In genomic region chr1:194155962-194156361, GRCh38 we compare ENCODE assay signal across 27 cellular contexts.
"Had no signal": no experiment of that assay in that cellular context is flagged by ENCODE, and none has a peak within 500 bp of the region (broad histone marks: within the 10 kb centered on the region; RNA-seq: fewer than 3 reads in every experiment).

No MANE protein-coding gene starts in this region.

- H3K4me3 ChIP-seq: adrenal gland, ascending aorta, breast epithelium, cardiac muscle cell, coronary artery, dorsolateral prefrontal cortex had no signal

- H3K27ac ChIP-seq: adrenal gland, ascending aorta, breast epithelium, cardiac muscle cell, coronary artery, dorsolateral prefrontal cortex had no signal

- H3K4me1 ChIP-seq: adrenal gland, ascending aorta, breast epithelium had no signal

- ATAC-seq: activated CD4-positive, alpha-beta T cell treated with anti-CD3 and anti-CD28 coated beads for 36 hours; activated CD8-positive, alpha-beta memory T cell treated with anti-CD3 and anti-CD28 coated beads, Interleukin-2, amount 10 ng/mL, durations not matched to agents 7 days and 5 days; activated CD8-positive, alpha-beta T cell treated with anti-CD3 and anti-CD28 coated beads, Interleukin-2, amount 10 ng/mL, durations not matched to agents 7 days and 5 days; activated naive CD8-positive, alpha-beta T cell treated with anti-CD3 and anti-CD28 coated beads, Interleukin-2, amount 50 U/mL, for 24 hours; esophagus mucosa had no signal

- H3K27me3 ChIP-seq: adrenal gland, ascending aorta, breast epithelium, cardiac muscle cell, dorsolateral prefrontal cortex had no signal

- H3K36me3 ChIP-seq: adrenal gland, ascending aorta, breast epithelium, cardiac muscle cell had no signal

- DNase-seq: activated CD4-positive, alpha-beta memory T cell treated with anti-CD3 and anti-CD28 coated beads for 36 hours; activated CD4-positive, alpha-beta T cell treated with anti-CD3 and anti-CD28 coated beads for 36 hours; activated CD4-positive, alpha-beta T cell treated with anti-CD3 and anti-CD28 coated beads, Interleukin-2, amount 10 ng/mL, durations not matched to agents 24 days and 14 days; activated CD4-positive, CD25-positive, alpha-beta regulatory T cell; activated CD4-positive, CD25-positive, alpha-beta regulatory T cell treated with anti-CD3 and anti-CD28 coated beads, Interleukin-2, amount 50 U/mL, for 72 hours; activated CD8-positive, alpha-beta memory T cell treated with anti-CD3 and anti-CD28 coated beads, Interleukin-2, amount 10 ng/mL, durations not matched to agents 7 days and 5 days; activated CD8-positive, alpha-beta memory T cell treated with anti-CD3 and anti-CD28 coated beads, Interleukin-2, amount 50 U/mL, for 4 hours; activated CD8-positive, alpha-beta T cell treated with anti-CD3 and anti-CD28 coated beads, Interleukin-2, amount 10 ng/mL, durations not matched to agents 7 days and 5 days; activated effector memory CD4-positive, alpha-beta T cell treated with anti-CD3 and anti-CD28 coated beads, Interleukin-2, amount 50 U/mL, for 16 hours; activated naive CD4-positive, alpha-beta T cell treated with anti-CD3 and anti-CD28 coated beads for 36 hours; activated naive CD8-positive, alpha-beta T cell treated with anti-CD3 and anti-CD28 coated beads for 36 hours; activated naive CD8-positive, alpha-beta T cell treated with anti-CD3 and anti-CD28 coated beads, Interleukin-2, amount 50 U/mL, for 24 hours; activated T-cell treated with anti-CD3 and anti-CD28 coated beads, Interleukin-2, amount 50 U/mL, for 1 hour; activated T-cell treated with anti-CD3 and anti-CD28 coated beads, Interleukin-2, amount 50 U/mL, for 48 hours; adrenal gland; amygdala; dorsolateral prefrontal cortex; effector memory CD4-positive, alpha-beta T cell; endodermal cell; foreskin fibroblast; head of caudate nucleus; hippocampal formation had no signal

- H3K9me3 ChIP-seq: ascending aorta had no signal
